8 cellular contexts compared by ENCODE assay signal in genomic region chr10:29736325-29737208, GRCh38.
DNase-seq lines count a peak whose midpoint lies in the region; ATAC-seq, FAIRE-seq and TF ChIP-seq lines count a peak whose summit lies in the region.

No MANE protein-coding gene starts in this region.

- peaks cover 21% of the 10 kb centered on the region for H3K79me1 ChIP-seq in trophoblast cell (ENCODE audit: low read length)

- H3K36me3 ChIP-seq in left ventricle myocardium inferior (no peaks in the 10 kb centered on the region), trophoblast cell (ENCODE audit: control insufficient read depth in 1 of 2, insufficient read depth in 2 of 2, low read length in 2 of 2) (no peaks in the 10 kb centered on the region)

- peak overlapping the region; percentile 65 for H2AFZ ChIP-seq in trophoblast cell (ENCODE audit: insufficient read depth, low read length, poor library complexity)

- intact Hi-C loops in left ventricle myocardium inferior (cut with micrococcal nuclease) = no loop called here

- no peaks in the 10 kb centered on the region for H3K9me3 Mint-ChIP-seq in activated naive CD8-positive, alpha-beta T cell treated with anti-CD3 and anti-CD28 coated beads, Interleukin-2, amount 50 U/mL, for 24 hours

- peak overlapping the region; percentile 96 for H2BK12ac ChIP-seq in trophoblast cell (ENCODE audit: low read length)

- H3K27me3 Mint-ChIP-seq in activated naive CD8-positive, alpha-beta T cell treated with anti-CD3 and anti-CD28 coated beads, Interleukin-2, amount 50 U/mL, for 24 hours = peaks cover 17% of the 10 kb centered on the region

- H3K4me3 ChIP-seq in left ventricle myocardium inferior (peak overlapping the region; percentile 90), trophoblast cell (ENCODE audit: low read depth, low read length) (peak overlapping the region; percentile 90)

- peak overlapping the region; percentile 85 for H3K4me2 ChIP-seq in trophoblast cell (ENCODE audit: low read length)

- H2BK5ac ChIP-seq in trophoblast cell (ENCODE audit: low read depth, low read length, poor library complexity) = peak overlapping the region; percentile 83

- no peak overlapping the region for H3K27ac Mint-ChIP-seq in activated naive CD8-positive, alpha-beta T cell treated with anti-CD3 and anti-CD28 coated beads, Interleukin-2, amount 50 U/mL, for 24 hours

- H3K9me3 ChIP-seq in left ventricle myocardium inferior (replicated peaks) (no peaks in the 10 kb centered on the region), trophoblast cell (ENCODE audit: insufficient read depth, low read depth, low read length) (no peaks in the 10 kb centered on the region)

- peak overlapping the region; percentile 78 for H3K4me3 Mint-ChIP-seq in activated naive CD8-positive, alpha-beta T cell treated with anti-CD3 and anti-CD28 coated beads, Interleukin-2, amount 50 U/mL, for 24 hours

- peak overlapping the region; percentile 70 for H3K9ac ChIP-seq in trophoblast cell (ENCODE audit: low read length)

- TF ChIP-seq CTCF in left ventricle myocardium inferior (IDR thresholded peaks at IDR 0.05; ENCODE audit: borderline replicate concordance) = peak; percentile 18

- no peaks in the 10 kb centered on the region for H3K27me3 ChIP-seq in left ventricle myocardium inferior (ENCODE audit: low read depth)
- no peaks in the 10 kb centered on the region for H3K27me3 ChIP-seq in trophoblast cell (ENCODE audit: insufficient read depth, low read length)

- no peak for ATAC-seq in activated naive CD8-positive, alpha-beta T cell treated with anti-CD3 and anti-CD28 coated beads, Interleukin-2, amount 50 U/mL, for 24 hours
- no peak for ATAC-seq in HG03439 (IDR thresholded peaks at IDR 0.05; ENCODE audit: unreplicated experiment)

- peaks cover 24% of the 10 kb centered on the region for H3K79me2 ChIP-seq in trophoblast cell (ENCODE audit: control insufficient read depth, insufficient read depth, low read length, poor library complexity)

- peak overlapping the region; percentile 88 for H3K4ac ChIP-seq in trophoblast cell (ENCODE audit: low read depth, low read length)

- peak overlapping the region; percentile 93 for H4K91ac ChIP-seq in trophoblast cell (ENCODE audit: low read depth, low read length)

- no CpG with 5 or more reads among the region's 85 CpGs for WGBS in trophoblast cell (ENCODE audit: extremely low coverage, insufficient coverage, insufficient read length)

- peaks cover 23% of the 10 kb centered on the region for H3K4me1 Mint-ChIP-seq in activated naive CD8-positive, alpha-beta T cell treated with anti-CD3 and anti-CD28 coated beads, Interleukin-2, amount 50 U/mL, for 24 hours

- H4K8ac ChIP-seq in trophoblast cell (ENCODE audit: low read depth, low read length) = peak overlapping the region; percentile 56

- H3K36me3 Mint-ChIP-seq in activated naive CD8-positive, alpha-beta T cell treated with anti-CD3 and anti-CD28 coated beads, Interleukin-2, amount 50 U/mL, for 24 hours (ENCODE audit: low read depth) = no peaks in the 10 kb centered on the region

- peaks cover 47% of the 10 kb centered on the region for H3K4me1 ChIP-seq in left ventricle myocardium inferior
- peaks cover 11 to 15% of the 10 kb centered on the region in 2 experiments for H3K4me1 ChIP-seq in trophoblast cell (ENCODE audit: control insufficient read depth in 1 of 2, insufficient read depth in 2 of 2, low read length in 2 of 2)

- H3K23ac ChIP-seq in trophoblast cell (ENCODE audit: low read length) = no peak overlapping the region

- H3K27ac ChIP-seq in left ventricle myocardium inferior (replicated peaks) (peak overlapping the region; percentile 96), trophoblast cell (ENCODE audit: low read depth, low read length) (peak overlapping the region; percentile 50)

- peak overlapping the region; percentile 90 for H4K12ac ChIP-seq in trophoblast cell (ENCODE audit: low read depth, low read length)

- peak overlapping the region; percentile 96 for H2BK120ac ChIP-seq in trophoblast cell (ENCODE audit: insufficient read depth, low read length, poor library complexity)

- DNase-seq in NCI-H1436 (lab: John Stamatoyannopoulos, UW) = peak; percentile 45
- DNase-seq in NCI-H1436 treated with DMSO at 0.1 percent for 48 hours (lab: John Stamatoyannopoulos, UW) = no peak
- DNase-seq in RCC 7860 (ENCODE audit: low spot score) = peak; percentile 33
- DNase-seq in activated naive CD8-positive, alpha-beta T cell treated with anti-CD3 and anti-CD28 coated beads, Interleukin-2, amount 50 U/mL, for 24 hours = peak; percentile 18
- DNase-seq in left ventricle myocardium inferior = peak; percentile 63
- peak; percentile 47 to 75 for DNase-seq in trophoblast cell
- DNase-seq in NCI-H2081 treated with DMSO at 0.1 percent for 48 hours (lab: John Stamatoyannopoulos, UW) = no peak

- peak overlapping the region; percentile 58 for H3K14ac ChIP-seq in trophoblast cell (ENCODE audit: low read length)

- H2AK5ac ChIP-seq in trophoblast cell (ENCODE audit: low read length) = peak overlapping the region; percentile 30

- no peak for FAIRE-seq in RCC 7860 (lab: Jason Lieb, UNC)

- peak overlapping the region; percentile 96 for H3K18ac ChIP-seq in trophoblast cell (ENCODE audit: low read length)

Comparison
In these comparisons a context has a peak if more than half of its experiments do, and no peak if none do; other contexts are left out.
1. DNase-seq: peak in NCI-H1436 (single experiment), RCC 7860 (single experiment), activated naive CD8-positive, alpha-beta T cell treated with anti-CD3 and anti-CD28 coated beads, Interleukin-2, amount 50 U/mL, for 24 hours (single experiment), left ventricle myocardium inferior (single experiment) and trophoblast cell (2 of 2); none in NCI-H1436 treated with DMSO at 0.1 percent for 48 hours (single experiment) and NCI-H2081 treated with DMSO at 0.1 percent for 48 hours (single experiment).